In genomic region chr16:19858006-19858653, GRCh38 we compare ENCODE assay signal across 1 cellular context.
TF ChIP-seq lines count a peak whose summit lies in the region.

No MANE protein-coding gene starts in this region.

TF ChIP-seq in GM23338, 12 proteins besides CTCF, POLR2A, EP300 and RAD21 (continued from another document):
- no peak for TF ChIP-seq ZNF462 (CRISPR knock-in tag; IDR thresholded peaks at IDR 0.05)
- TF ChIP-seq POLR2AphosphoS5 (IDR thresholded peaks at IDR 0.05; ENCODE audit: low read depth): no peak
- TF ChIP-seq EZH2phosphoT487 (IDR thresholded peaks at IDR 0.05; ENCODE audit: unreplicated experiment): no peak
- no peak for TF ChIP-seq EZH2 (IDR thresholded peaks at IDR 0.05; ENCODE audit: low read depth, unreplicated experiment)
